Comparison of ENCODE assay signal across 39 cellular contexts in the genomic region with DNA sequence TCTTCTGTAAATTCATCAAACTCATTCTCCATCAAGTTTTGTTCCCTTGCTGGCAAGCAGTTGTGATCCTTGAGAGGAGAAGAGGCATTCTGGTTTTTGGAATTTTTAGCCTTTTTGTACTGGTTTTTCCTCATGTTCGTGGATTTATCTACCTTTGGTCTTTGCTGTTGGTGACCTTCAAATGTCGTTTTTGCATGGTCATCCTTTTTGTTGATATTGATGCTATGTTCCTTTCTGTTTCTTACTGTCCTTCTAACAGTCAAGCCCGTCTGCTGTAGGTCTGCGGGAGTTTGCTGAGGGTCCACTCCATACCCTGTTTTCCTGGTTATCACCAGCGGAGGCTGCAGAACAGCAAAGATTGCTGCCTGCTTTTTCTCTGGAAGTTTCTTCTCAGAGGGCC.
"Had no signal": no experiment of that assay in that cellular context is flagged by ENCODE, and none has a peak within 500 bp of the region (broad histone marks: within the 10 kb centered on the region; RNA-seq: fewer than 3 reads in every experiment).

No MANE protein-coding gene starts in this region.

- H3K27ac Mint-ChIP-seq: activated naive CD4-positive, alpha-beta T cell treated with anti-CD3 and anti-CD28 coated beads for 36 hours; activated naive CD4-positive, alpha-beta T cell treated with anti-CD3 and anti-CD28 coated beads, Interleukin-2, amount 10 ng/mL, durations not matched to agents 7 days and 5 days; activated naive CD4-positive, alpha-beta T cell treated with anti-CD3 and anti-CD28 coated beads, Interleukin-2, amount 50 U/mL, for 24 hours; activated naive CD4-positive, alpha-beta T cell treated with anti-CD3 and anti-CD28 coated beads, Interleukin-2, amount 50 U/mL, for 72 hours; activated naive CD8-positive, alpha-beta T cell; activated naive CD8-positive, alpha-beta T cell treated with anti-CD3 and anti-CD28 coated beads for 36 hours; activated naive CD8-positive, alpha-beta T cell treated with anti-CD3 and anti-CD28 coated beads, Interleukin-2, amount 10 ng/mL, durations not matched to agents 7 days and 5 days; activated naive CD8-positive, alpha-beta T cell treated with anti-CD3 and anti-CD28 coated beads, Interleukin-2, amount 50 U/mL, for 24 hours; activated T-cell treated with anti-CD3 and anti-CD28 coated beads, Interleukin-2, amount 50 U/mL, for 24 hours; activated T-cell treated with anti-CD3 and anti-CD28 coated beads, Interleukin-2, amount 50 U/mL, for 72 hours; activated T-helper 17 cell treated with anti-CD3 and anti-CD28 coated beads, Interleukin-2, amount 50 U/mL, for 72 hours; activated T-helper 2 cell treated with anti-CD3 and anti-CD28 coated beads, Interferon-gamma antibody, Interleukin-2, Interleukin-4, amounts not matched to agents 10 μg/mL and 5 μg/mL and 100 μg/mL, durations not matched to agents 14 hours and 24 hours and 36 hours; brain had no signal

- H3K4me1 Mint-ChIP-seq: activated naive CD4-positive, alpha-beta T cell treated with anti-CD3 and anti-CD28 coated beads, Interleukin-2, amount 10 ng/mL, durations not matched to agents 7 days and 5 days; activated naive CD4-positive, alpha-beta T cell treated with anti-CD3 and anti-CD28 coated beads, Interleukin-2, amount 50 U/mL, for 24 hours; activated naive CD8-positive, alpha-beta T cell treated with anti-CD3 and anti-CD28 coated beads for 36 hours; activated naive CD8-positive, alpha-beta T cell treated with anti-CD3 and anti-CD28 coated beads, Interleukin-2, amount 10 ng/mL, durations not matched to agents 7 days and 5 days; activated naive CD8-positive, alpha-beta T cell treated with anti-CD3 and anti-CD28 coated beads, Interleukin-2, amount 50 U/mL, for 24 hours; activated T-helper 17 cell treated with anti-CD3 and anti-CD28 coated beads, Interleukin-2, amount 50 U/mL, for 72 hours; brain; central memory CD8-positive, alpha-beta T cell had no signal

- H3K27me3 ChIP-seq: adrenal gland, ascending aorta, body of pancreas, brain microvascular endothelial cell, breast epithelium, cardiac muscle cell had no signal

- H3K4me1 ChIP-seq: adrenal gland, ascending aorta, body of pancreas, breast epithelium had no signal

- H3K9me3 ChIP-seq: adrenal gland, breast epithelium had no signal

- ATAC-seq: activated naive CD4-positive, alpha-beta T cell treated with anti-CD3 and anti-CD28 coated beads, Interleukin-2, amount 50 U/mL, for 72 hours; activated naive CD8-positive, alpha-beta T cell treated with anti-CD3 and anti-CD28 coated beads, Interleukin-2, amount 50 U/mL, for 24 hours; activated T-cell treated with anti-CD3 and anti-CD28 coated beads, Interleukin-2, amount 50 U/mL, for 4 hours; activated T-cell treated with anti-CD3 and anti-CD28 coated beads, Interleukin-2, amount 50 U/mL, for 72 hours; activated T-helper 17 cell treated with anti-CD3 and anti-CD28 coated beads, Interleukin-2, amount 50 U/mL, for 72 hours; body of pancreas had no signal

- DNase-seq: activated effector memory CD4-positive, alpha-beta T cell treated with anti-CD3 and anti-CD28 coated beads, Interleukin-2, amount 50 U/mL, for 16 hours; activated effector memory CD4-positive, alpha-beta T cell treated with Interleukin-2 at 50 U/mL for 16 hours; activated gamma-delta T cell; activated gamma-delta T cell treated with Interleukin-2 at 50 U/mL for 16 hours; activated naive CD4-positive, alpha-beta T cell; activated naive CD4-positive, alpha-beta T cell treated with anti-CD3 and anti-CD28 coated beads for 36 hours; activated naive CD4-positive, alpha-beta T cell treated with anti-CD3 and anti-CD28 coated beads, Interleukin-2, amount 10 ng/mL, durations not matched to agents 7 days and 5 days; activated naive CD4-positive, alpha-beta T cell treated with anti-CD3 and anti-CD28 coated beads, Interleukin-2, amount 50 U/mL, for 16 hours; activated naive CD4-positive, alpha-beta T cell treated with Interleukin-2 at 50 U/mL for 16 hours; activated naive CD8-positive, alpha-beta T cell treated with anti-CD3 and anti-CD28 coated beads for 36 hours; activated naive CD8-positive, alpha-beta T cell treated with anti-CD3 and anti-CD28 coated beads, Interleukin-2, amount 10 ng/mL, durations not matched to agents 7 days and 5 days; activated naive CD8-positive, alpha-beta T cell treated with anti-CD3 and anti-CD28 coated beads, Interleukin-2, amount 50 U/mL, for 24 hours; activated T-cell treated with anti-CD3 and anti-CD28 coated beads, Interleukin-2, amount 50 U/mL, for 24 hours; activated T-cell treated with anti-CD3 and anti-CD28 coated beads, Interleukin-2, amount 50 U/mL, for 4 hours; activated T-cell treated with anti-CD3 and anti-CD28 coated beads, Interleukin-2, amount 50 U/mL, for 48 hours; activated T-cell treated with anti-CD3 and anti-CD28 coated beads, Interleukin-2, amount 50 U/mL, for 72 hours; adrenal gland; amniotic stem cell; amygdala; anterior cingulate cortex; aorta; body of pancreas; brain microvascular endothelial cell; caudate nucleus; central memory CD4-positive, alpha-beta T cell; cerebellar nuclear complex had no signal

- H3K27me3 Mint-ChIP-seq: activated naive CD4-positive, alpha-beta T cell treated with anti-CD3 and anti-CD28 coated beads, Interleukin-2, amount 10 ng/mL, durations not matched to agents 7 days and 5 days; activated naive CD4-positive, alpha-beta T cell treated with anti-CD3 and anti-CD28 coated beads, Interleukin-2, amount 50 U/mL, for 24 hours; activated naive CD8-positive, alpha-beta T cell; activated naive CD8-positive, alpha-beta T cell treated with anti-CD3 and anti-CD28 coated beads for 36 hours; activated naive CD8-positive, alpha-beta T cell treated with anti-CD3 and anti-CD28 coated beads, Interleukin-2, amount 10 ng/mL, durations not matched to agents 7 days and 5 days; activated naive CD8-positive, alpha-beta T cell treated with anti-CD3 and anti-CD28 coated beads, Interleukin-2, amount 50 U/mL, for 24 hours; activated T-cell treated with anti-CD3 and anti-CD28 coated beads, Interleukin-2, amount 50 U/mL, for 24 hours; activated T-helper 17 cell treated with anti-CD3 and anti-CD28 coated beads, Interleukin-2, amount 50 U/mL, for 72 hours; brain; central memory CD8-positive, alpha-beta T cell had no signal

- H3K4me3 ChIP-seq: adrenal gland, ascending aorta, body of pancreas, breast epithelium, cardiac muscle cell had no signal

- H3K36me3 ChIP-seq: adrenal gland, ascending aorta, brain microvascular endothelial cell, breast epithelium, cardiac muscle cell had no signal

- H3K27ac ChIP-seq: adrenal gland, ascending aorta, body of pancreas, brain microvascular endothelial cell, breast epithelium, cardiac muscle cell had no signal

- FAIRE-seq: astrocyte, bronchial epithelial cell, colon had no signal

- H3K4me3 Mint-ChIP-seq: activated naive CD4-positive, alpha-beta T cell treated with anti-CD3 and anti-CD28 coated beads for 36 hours; activated naive CD4-positive, alpha-beta T cell treated with anti-CD3 and anti-CD28 coated beads, Interleukin-2, amount 10 ng/mL, durations not matched to agents 7 days and 5 days; activated naive CD4-positive, alpha-beta T cell treated with anti-CD3 and anti-CD28 coated beads, Interleukin-2, amount 50 U/mL, for 24 hours; activated naive CD8-positive, alpha-beta T cell; activated naive CD8-positive, alpha-beta T cell treated with anti-CD3 and anti-CD28 coated beads for 36 hours; activated naive CD8-positive, alpha-beta T cell treated with anti-CD3 and anti-CD28 coated beads, Interleukin-2, amount 10 ng/mL, durations not matched to agents 7 days and 5 days; activated naive CD8-positive, alpha-beta T cell treated with anti-CD3 and anti-CD28 coated beads, Interleukin-2, amount 50 U/mL, for 24 hours; activated T-cell treated with anti-CD3 and anti-CD28 coated beads, Interleukin-2, amount 50 U/mL, for 24 hours; activated T-cell treated with anti-CD3 and anti-CD28 coated beads, Interleukin-2, amount 50 U/mL, for 4 hours; activated T-cell treated with anti-CD3 and anti-CD28 coated beads, Interleukin-2, amount 50 U/mL, for 72 hours; activated T-helper 17 cell treated with anti-CD3 and anti-CD28 coated beads, Interleukin-2, amount 50 U/mL, for 72 hours; brain; central memory CD8-positive, alpha-beta T cell had no signal
